17 cellular contexts compared by ENCODE assay signal in the genomic region with DNA sequence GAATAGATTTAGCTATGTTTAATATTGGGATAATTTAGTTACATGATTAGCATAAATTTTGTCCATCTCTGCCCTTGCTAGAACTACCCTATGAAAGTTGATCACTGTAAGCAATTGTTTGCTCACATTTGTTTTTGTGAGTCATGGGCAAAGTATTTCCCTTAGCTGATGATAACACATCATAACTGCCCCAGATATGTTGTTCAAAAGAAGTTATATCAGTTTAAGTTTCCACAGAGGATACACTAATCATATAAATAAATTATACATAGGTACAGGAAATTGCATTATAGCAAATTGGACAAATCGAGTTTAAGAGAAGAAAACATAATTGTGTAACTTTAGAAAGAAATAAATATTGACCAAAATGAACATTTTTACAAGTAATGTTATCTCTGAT.
DNase-seq lines count a peak whose midpoint lies in the region; ATAC-seq and TF ChIP-seq lines count a peak whose summit lies in the region.
"Had no signal": no experiment of that assay in that cellular context is flagged by ENCODE, and none has a peak within 500 bp of the region (broad histone marks: within the 10 kb centered on the region; RNA-seq: fewer than 3 reads in every experiment).

No MANE protein-coding gene starts in this region.

- no peak for TF ChIP-seq POLR2A in heart left ventricle (IDR thresholded peaks at IDR 0.05)

- H3K4me1 ChIP-seq in SK-N-SH (ENCODE audit: control insufficient read depth in 1 of 2, insufficient read depth in 2 of 2, low read depth in 1 of 2, low read length in 1 of 2), result no peaks in the 10 kb centered on the region; a peak in 1 of 4 replicates
- H3K4me1 ChIP-seq in heart left ventricle, result no peaks in the 10 kb centered on the region

- H3K9me3 Mint-ChIP-seq in activated T-helper 2 cell treated with anti-CD3 and anti-CD28 coated beads, Interferon-gamma antibody, Interleukin-2, Interleukin-4, amounts not matched to agents 10 μg/mL and 5 μg/mL and 100 μg/mL, durations not matched to agents 14 hours and 24 hours and 36 hours, result no peaks in the 10 kb centered on the region

- H3F3A ChIP-seq in SK-N-SH (replicated peaks; ENCODE audit: insufficient read depth), result no peaks in the 10 kb centered on the region

- intact Hi-C loops in activated T-helper 2 cell treated with anti-CD3 and anti-CD28 coated beads, Interferon-gamma antibody, Interleukin-2, Interleukin-4, amounts not matched to agents 10 μg/mL and 5 μg/mL and 100 μg/mL, durations not matched to agents 14 hours and 24 hours and 36 hours (cut with micrococcal nuclease), result no loop called here
- intact Hi-C loops in heart left ventricle (cut with DNase I), result no loop called here

- no peaks in the 10 kb centered on the region for H3K4me1 Mint-ChIP-seq in activated T-helper 2 cell treated with anti-CD3 and anti-CD28 coated beads, Interferon-gamma antibody, Interleukin-2, Interleukin-4, amounts not matched to agents 10 μg/mL and 5 μg/mL and 100 μg/mL, durations not matched to agents 14 hours and 24 hours and 36 hours (ENCODE audit: low read depth)

- H4K20me1 ChIP-seq in SK-N-SH (ENCODE audit: insufficient read depth), result no peaks in the 10 kb centered on the region

- H3K27me3 ChIP-seq in SK-N-SH (ENCODE audit: insufficient read depth), result no peaks in the 10 kb centered on the region
- H3K27me3 ChIP-seq in heart left ventricle, result no peaks in the 10 kb centered on the region

- no peaks in the 10 kb centered on the region for H3K36me3 ChIP-seq in SK-N-SH (replicated peaks in 1 of 2; ENCODE audit: control insufficient read depth in 1 of 2, insufficient read depth in 2 of 2, low read length in 1 of 2)
- no peaks in the 10 kb centered on the region for H3K36me3 ChIP-seq in heart left ventricle

- no peak for TF ChIP-seq EP300 in SK-N-SH (IDR thresholded peaks at IDR 0.05; ENCODE audit: borderline replicate concordance in 1 of 2, low read depth in 1 of 2, low read length in 1 of 2)

- ATAC-seq in SK-N-SH treated with all-trans-retinoic acid at 6 μM for 48 hours (peak; percentile 30; the same call in 1 of the 3 replicates), heart left ventricle (no peak)
- ATAC-seq: HCT116, K562, Right ventricle myocardium inferior had no signal

- H3K36me3 Mint-ChIP-seq in activated T-helper 2 cell treated with anti-CD3 and anti-CD28 coated beads, Interferon-gamma antibody, Interleukin-2, Interleukin-4, amounts not matched to agents 10 μg/mL and 5 μg/mL and 100 μg/mL, durations not matched to agents 14 hours and 24 hours and 36 hours (ENCODE audit: low read depth), result no peaks in the 10 kb centered on the region

- H3K27ac ChIP-seq in SK-N-SH (ENCODE audit: low read depth in 2 of 2, low read length in 1 of 2), result no peak overlapping the region
- H3K27ac ChIP-seq in RWPE1, result no peak overlapping the region
- no peak overlapping the region for H3K27ac ChIP-seq in heart left ventricle
- H3K27ac ChIP-seq: 22Rv1 had no signal

- no peak for DNase-seq in SK-N-SH
- DNase-seq in RWPE1 (ENCODE audit: low spot score), result peak; percentile 3
- peak; percentile 60 for DNase-seq in epithelial cell of esophagus (ENCODE audit: low read depth)
- DNase-seq in activated T-cell treated with anti-CD3 and anti-CD28 coated beads, Interleukin-2, amount 50 U/mL, for 1 hour, result no peak
- DNase-seq in medulla oblongata (ENCODE audit: extremely low spot score), result no peak
- no peak for DNase-seq in activated T-helper 2 cell treated with anti-CD3 and anti-CD28 coated beads, Interferon-gamma antibody, Interleukin-2, Interleukin-4, amounts not matched to agents 10 μg/mL and 5 μg/mL and 100 μg/mL, durations not matched to agents 14 hours and 24 hours and 36 hours (ENCODE audit: low spot score)
- no peak for DNase-seq in heart left ventricle
- DNase-seq: C1 segment of cervical spinal cord, COR-L47, DMS153, NCI-H1092, NCI-H1694 had no signal

- H3K4me3 ChIP-seq in SK-N-SH (ENCODE audit: low read depth in 2 of 2, low read length in 1 of 2) (no peak overlapping the region), epithelial cell of esophagus (ENCODE audit: low read length) (no peak overlapping the region), heart left ventricle (no peak overlapping the region)
- H3K4me3 ChIP-seq: K562 had no signal

- POLR2A ChIA-PET in SK-N-SH (lab: Yijun Ruan, JAX), result no interaction called here
- POLR2A ChIA-PET in RWPE1 (lab: Yijun Ruan, JAX; ENCODE audit: low non-redundant PET), result no interaction called here

- no peak overlapping the region for H3K9ac ChIP-seq in SK-N-SH

- WGBS in SK-N-SH (ENCODE audit: low lambda C conversion rate), result 24% methylated on average over 1 of the region's 1 CpG
- 60 to 73% (median 65%) methylated on average over 1 of the region's 1 CpG for WGBS in heart left ventricle, 4 donors

- TF ChIP-seq CTCF in SK-N-SH (IDR thresholded peaks at IDR 0.05) (no peak), RWPE1 (conservative IDR thresholded peaks at IDR 0.05; ENCODE audit: low read depth) (no peak), epithelial cell of esophagus (IDR thresholded peaks at IDR 0.05; ENCODE audit: insufficient read depth, low read depth, low read length, missing control alignments) (no peak), heart left ventricle (IDR thresholded peaks at IDR 0.05) (no peak)

- H3K79me2 ChIP-seq in SK-N-SH (ENCODE audit: insufficient read depth), result no peaks in the 10 kb centered on the region

- no peak overlapping the region for H3K4me2 ChIP-seq in SK-N-SH

- H3K27ac Mint-ChIP-seq in activated T-helper 2 cell treated with anti-CD3 and anti-CD28 coated beads, Interferon-gamma antibody, Interleukin-2, Interleukin-4, amounts not matched to agents 10 μg/mL and 5 μg/mL and 100 μg/mL, durations not matched to agents 14 hours and 24 hours and 36 hours, result no peak overlapping the region

- H3K27me3 Mint-ChIP-seq in activated T-helper 2 cell treated with anti-CD3 and anti-CD28 coated beads, Interferon-gamma antibody, Interleukin-2, Interleukin-4, amounts not matched to agents 10 μg/mL and 5 μg/mL and 100 μg/mL, durations not matched to agents 14 hours and 24 hours and 36 hours (ENCODE audit: low read depth), result no peaks in the 10 kb centered on the region

- no peak overlapping the region for H2AFZ ChIP-seq in SK-N-SH (ENCODE audit: low read depth)

- CTCF ChIA-PET in SK-N-SH (lab: Yijun Ruan, JAX) (interaction anchor here (1.2 kb wide), 1 partner anchor 14 kb away, joined by 3 read pairs; no protein-coding TSS in a partner anchor), RWPE1 (lab: Yijun Ruan, JAX) (interaction anchor here (0.6 kb wide), 1 partner anchor 14 kb away, joined by 4 read pairs; no protein-coding TSS in a partner anchor)

- TF ChIP-seq RAD21 in SK-N-SH (IDR thresholded peaks at IDR 0.05; ENCODE audit: low read length), result no peak

- H3K4me3 Mint-ChIP-seq in activated T-helper 2 cell treated with anti-CD3 and anti-CD28 coated beads, Interferon-gamma antibody, Interleukin-2, Interleukin-4, amounts not matched to agents 10 μg/mL and 5 μg/mL and 100 μg/mL, durations not matched to agents 14 hours and 24 hours and 36 hours (ENCODE audit: low read depth), result no peak overlapping the region

- H3K9me2 ChIP-seq in SK-N-SH, result no peaks in the 10 kb centered on the region

- H3K9me3 ChIP-seq in SK-N-SH (no peaks in the 10 kb centered on the region), heart left ventricle (no peaks in the 10 kb centered on the region)

TF ChIP-seq in SK-N-SH treated with all-trans-retinoic acid at 6 μM for 48 hours, 23 proteins besides CTCF, POLR2A, EP300 and RAD21:
- peak; percentile 63 for TF ChIP-seq ISL1 (CRISPR knock-in tag; IDR thresholded peaks at IDR 0.05)
- TF ChIP-seq SNAI2 (CRISPR knock-in tag; IDR thresholded peaks at IDR 0.05), result no peak
TF ChIP-seq in SK-N-SH treated with all-trans-retinoic acid at 6 μM for 48 hours: peak in this region for 1.

TF ChIP-seq in SK-N-SH, 30 proteins besides CTCF, POLR2A, EP300 and RAD21:
- TF ChIP-seq CHD2 (IDR thresholded peaks at IDR 0.05; ENCODE audit: low read length, partially characterized antibody), result no peak
- no peak for TF ChIP-seq RCOR1 (IDR thresholded peaks at IDR 0.05; ENCODE audit: low read length)
- TF ChIP-seq FOXM1 (IDR thresholded peaks at IDR 0.05; ENCODE audit: low read depth), result no peak
- no peak for TF ChIP-seq ELF1 (IDR thresholded peaks at IDR 0.05)
- no peak for TF ChIP-seq USF1 (IDR thresholded peaks at IDR 0.05; ENCODE audit: borderline replicate concordance, low read depth)
- TF ChIP-seq MXI1 (IDR thresholded peaks at IDR 0.05; ENCODE audit: low read depth, low read length), result no peak

Comparison
In these comparisons a context has a peak if more than half of its experiments do, and no peak if none do; other contexts are left out.
1. DNase-seq: peak in RWPE1 (single experiment) and epithelial cell of esophagus (single experiment); none in SK-N-SH (single experiment), activated T-cell treated with anti-CD3 and anti-CD28 coated beads, Interleukin-2, amount 50 U/mL, for 1 hour (single experiment), medulla oblongata (single experiment), activated T-helper 2 cell treated with anti-CD3 and anti-CD28 coated beads, Interferon-gamma antibody, Interleukin-2, Interleukin-4, amounts not matched to agents 10 μg/mL and 5 μg/mL and 100 μg/mL, durations not matched to agents 14 hours and 24 hours and 36 hours (single experiment) and heart left ventricle (0 of 5).